8 cellular contexts compared by ENCODE assay signal in the genomic region with DNA sequence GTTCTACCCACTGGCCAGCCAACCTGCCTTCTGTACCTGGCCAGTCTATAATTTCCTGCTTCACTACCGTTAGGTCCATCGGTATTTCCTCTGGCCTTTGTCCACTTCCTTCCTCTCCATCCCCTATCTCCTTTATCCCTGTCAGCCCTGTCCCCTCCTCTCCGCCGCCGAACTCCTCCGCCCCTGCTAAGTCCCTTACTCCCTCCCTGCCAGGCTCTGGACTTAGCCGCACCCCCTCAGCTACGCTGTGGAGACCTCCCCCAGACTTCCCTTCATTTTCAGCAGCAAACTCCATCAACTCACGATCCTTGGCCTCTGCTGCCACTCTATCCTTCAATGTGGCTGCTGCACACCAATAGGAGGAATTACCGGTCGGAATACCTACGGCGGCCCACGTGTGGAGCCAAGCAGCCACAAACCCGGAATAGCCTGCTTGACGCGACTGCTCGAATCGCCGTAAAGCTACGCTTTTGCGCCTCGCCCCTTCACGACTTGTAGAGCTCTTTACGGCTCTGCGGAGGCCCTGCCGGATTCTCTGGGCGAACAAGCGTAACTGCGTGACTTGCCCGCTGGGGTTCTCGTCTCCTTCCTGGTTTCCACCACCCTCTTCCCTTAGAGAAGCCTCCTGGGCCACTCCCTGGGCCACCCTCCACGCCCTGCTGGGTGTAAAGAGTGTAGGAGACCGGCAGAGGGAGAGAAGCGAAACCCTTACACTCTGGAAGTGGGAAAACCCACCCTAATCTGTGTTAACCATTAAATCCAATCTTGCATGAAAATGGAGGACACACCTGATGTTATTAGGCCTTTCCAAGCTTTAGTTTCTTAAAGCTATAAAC. TPM values are rescaled to one million over a fixed set of nuclear protein-coding genes. Genes with fewer than 3 reads are reported as not detected.
DNase-seq lines count a peak whose midpoint lies in the region; ATAC-seq and TF ChIP-seq lines count a peak whose summit lies in the region.

Gene ZNHIT6, minus strand, starts transcription at position 444 of the 836 bp plus-strand sequence. Its CDS starts 149 bp downstream, at position 295.

- no peaks in the 10 kb centered on the region for H3K9me3 ChIP-seq in upper lobe of right lung

- intact Hi-C loops in left cardiac atrium (cut with DNase I) (no loop called here), posterior vena cava (cut with DNase I) (no loop called here), upper lobe of right lung (cut with DNase I) (no loop called here)

- peak; percentile 82 for DNase-seq in GM13976 (ENCODE audit: low spot score)
- DNase-seq in NCI-H1436 treated with DMSO at 0.1 percent for 48 hours (lab: John Stamatoyannopoulos, UW), result peak; percentile 61
- DNase-seq in T follicular helper cell (ENCODE audit: low read depth), result peak; percentile 82
- peak; percentile 86 for DNase-seq in amniotic stem cell (lab: John Stamatoyannopoulos, UW)
- peak; percentile 93 for DNase-seq in left cardiac atrium
- DNase-seq in posterior vena cava (ENCODE audit: low spot score), result peak; percentile 97
- peak; percentile 94 for DNase-seq in upper lobe of right lung

- no peaks in the 10 kb centered on the region for H3K27me3 ChIP-seq in upper lobe of right lung

- peak within 1 kb of the TSS; percentile 70 for H3K4me3 ChIP-seq in upper lobe of right lung

- TF ChIP-seq CTCF in GM13976 (IDR thresholded peaks at IDR 0.05; ENCODE audit: borderline replicate concordance, control extremely low read depth, extremely low read depth, insufficient read depth, missing control alignments) (no peak), upper lobe of right lung (IDR thresholded peaks at IDR 0.05) (peak; percentile 46)

- ATAC-seq in HG02852 (IDR thresholded peaks at IDR 0.05; ENCODE audit: unreplicated experiment), result peak; percentile 80
- ATAC-seq in left cardiac atrium, result peak; percentile 97
- ATAC-seq in upper lobe of right lung, result peak; percentile 99

- peaks cover 10% of the 10 kb centered on the region for H3K4me1 ChIP-seq in upper lobe of right lung

- in situ Hi-C loops in GM13976 (cut with MboI; ENCODE audit: low sequenced_read_pairs, unreplicated experiment), result loop anchor here (25.0 kb wide), 1 partner anchor 396 kb away; no protein-coding TSS in a partner anchor

- H3K27ac ChIP-seq in upper lobe of right lung, result peak within 1 kb of the TSS; percentile 90

- peaks cover 29% of the 10 kb centered on the region for H3K36me3 ChIP-seq in upper lobe of right lung

RNA-seq across cellular contexts. Expression of gene ZNHIT6, which starts in this region (rescaled TPM):
- total RNA-seq in left cardiac atrium, result 10 to 100 TPM in 1 of 2 donors, 1 to 10 TPM in 1; 8.3 to 13.3 TPM
- total RNA-seq in posterior vena cava, result 10 to 100 TPM; 21.0 to 23.5 TPM
- total RNA-seq in upper lobe of right lung, result 12.9 TPM

Comparison
In these comparisons a context has a peak if more than half of its experiments do, and no peak if none do; other contexts are left out.
1. Peak in every context shown above with its lines: DNase-seq, ATAC-seq, H3K4me3 ChIP-seq and H3K27ac ChIP-seq.